8 cellular contexts compared by ENCODE assay signal in genomic region chr4:78864405-78865024, GRCh38.
DNase-seq lines count a peak whose midpoint lies in the region; ATAC-seq and TF ChIP-seq lines count a peak whose summit lies in the region.

No MANE protein-coding gene starts in this region.

- TF ChIP-seq CTCF in RWPE1 (conservative IDR thresholded peaks at IDR 0.05; ENCODE audit: low read depth) = peak; percentile 77

- DNase-seq in DMS 273 (lab: John Stamatoyannopoulos, UW; ENCODE audit: unreplicated experiment) (peak; percentile 79), MV-4-11 (lab: John Stamatoyannopoulos, UW) (peak; percentile 72), RWPE1 (ENCODE audit: low spot score) (peak; percentile 38), memory B cell (ENCODE audit: low spot score in 2 of 2) (peak in 1 of 2 donors; percentile 71)
- peak; percentile 15 to 27 (median 27) for DNase-seq in effector memory CD8-positive, alpha-beta T cell
- no peak for DNase-seq in stimulated activated CD4-positive, alpha-beta T cell treated with anti-CD3 and anti-CD28 coated beads, Interleukin-4, amount 100 ng/mL, for 1 hour

- H3K4me1 Mint-ChIP-seq in effector memory CD8-positive, alpha-beta T cell (ENCODE audit: low read depth in 2 of 2) = peaks cover 2 to 4% of the 10 kb centered on the region in 2 donors
- H3K4me1 Mint-ChIP-seq in memory B cell = peaks cover 20% of the 10 kb centered on the region

- ATAC-seq in GM21515 (IDR thresholded peaks at IDR 0.05; ENCODE audit: unreplicated experiment) = peak; percentile 50
- peak; percentile 73 for ATAC-seq in effector memory CD8-positive, alpha-beta T cell (replicated peaks)
- peak; percentile 75 for ATAC-seq in memory B cell (ENCODE audit: low read depth)
- ATAC-seq in HG02840 (IDR thresholded peaks at IDR 0.05; ENCODE audit: low FRiP score, unreplicated experiment) = no peak

- no peak overlapping the region for H3K4me3 Mint-ChIP-seq in effector memory CD8-positive, alpha-beta T cell
- no peak overlapping the region for H3K4me3 Mint-ChIP-seq in memory B cell

- H3K27ac Mint-ChIP-seq in effector memory CD8-positive, alpha-beta T cell = no peak overlapping the region
- peak overlapping the region; percentile 76 for H3K27ac Mint-ChIP-seq in memory B cell

- CTCF ChIA-PET in RWPE1 (lab: Yijun Ruan, JAX) = interaction anchor here (0.6 to 1.4 kb wide), 10 partner anchors 12 to 970 kb away, joined by 3 to 7 read pairs (median 4); no protein-coding TSS in a partner anchor

- H3K36me3 Mint-ChIP-seq in effector memory CD8-positive, alpha-beta T cell (ENCODE audit: insufficient read depth) = peaks cover 13% of the 10 kb centered on the region
- peaks cover 12% of the 10 kb centered on the region for H3K36me3 Mint-ChIP-seq in memory B cell

- POLR2A ChIA-PET in RWPE1 (lab: Yijun Ruan, JAX; ENCODE audit: low non-redundant PET) = no interaction called here

- no peaks in the 10 kb centered on the region for H3K27me3 Mint-ChIP-seq in effector memory CD8-positive, alpha-beta T cell
- H3K27me3 Mint-ChIP-seq in memory B cell = no peaks in the 10 kb centered on the region

- H3K27ac ChIP-seq in RWPE1 = no peak overlapping the region

- H3K9me3 Mint-ChIP-seq in effector memory CD8-positive, alpha-beta T cell = no peaks in the 10 kb centered on the region
- no peaks in the 10 kb centered on the region for H3K9me3 Mint-ChIP-seq in memory B cell
